In genomic region chr19:58572818-58573657, GRCh38 we compare ENCODE assay signal across 1 cellular context.
TF ChIP-seq lines count a peak whose summit lies in the region.

TSS of gene MZF1 (minus strand) at chr19:58573335. CDS start at chr19:58571389, 1,946 bp downstream.

TF ChIP-seq in K562, 482 proteins besides CTCF, POLR2A, EP300 and RAD21 (continued from another document and continues in another):
- TF ChIP-seq HES1 (IDR thresholded peaks at IDR 0.05; ENCODE audit: low read depth) (no peak), GTF2B (IDR thresholded peaks at IDR 0.05; ENCODE audit: extremely low read depth, insufficient read length) (no peak), POLR2H (tag; IDR thresholded peaks at IDR 0.05; ENCODE audit: low read depth) (no peak), ETS2 (tag; IDR thresholded peaks at IDR 0.05; ENCODE audit: borderline replicate concordance, poor library complexity, severe bottlenecking) (no peak), ZNF347 (CRISPR knock-in tag; IDR thresholded peaks at IDR 0.05; ENCODE audit: low read depth) (no peak), KLF13 (tag; IDR thresholded peaks at IDR 0.05; ENCODE audit: borderline replicate concordance, low read depth) (no peak), SRSF3 (IDR thresholded peaks at IDR 0.05; ENCODE audit: insufficient read depth, low read length) (no peak), RBM22 (IDR thresholded peaks at IDR 0.05; ENCODE audit: low read depth, low read length, poor library complexity, severe bottlenecking) (peak; percentile 100), ZNF311 (CRISPR knock-in tag; IDR thresholded peaks at IDR 0.05) (no peak), ELF1 (tag; IDR thresholded peaks at IDR 0.05) (peak; percentile 86), ZBTB5 (IDR thresholded peaks at IDR 0.05) (no peak), ZNF717 (CRISPR knock-in tag; IDR thresholded peaks at IDR 0.05) (no peak), ZNF280A (IDR thresholded peaks at IDR 0.05; ENCODE audit: low read depth, partially characterized antibody) (no peak), KDM4B (IDR thresholded peaks at IDR 0.05; ENCODE audit: borderline replicate concordance in 2 of 2, low read depth in 1 of 2) (no peak; a peak in 1 of 4 replicates), ZNF512 (tag; IDR thresholded peaks at IDR 0.05) (no peak), IRF9 (tag; IDR thresholded peaks at IDR 0.05) (no peak), NCOA6 (IDR thresholded peaks at IDR 0.05) (no peak), BCOR (IDR thresholded peaks at IDR 0.05) (no peak), NUFIP1 (IDR thresholded peaks at IDR 0.05; ENCODE audit: partially characterized antibody) (no peak), OTX1 (CRISPR knock-in tag; IDR thresholded peaks at IDR 0.05) (peak; percentile 95), ZNF239 (CRISPR knock-in tag; IDR thresholded peaks at IDR 0.05) (no peak), ZKSCAN1 (IDR thresholded peaks at IDR 0.05; ENCODE audit: low read depth, low read length) (no peak; the same call in 1 of the 2 replicates), ELF2 (CRISPR knock-in tag; IDR thresholded peaks at IDR 0.05) (no peak; the same call in 1 of the 2 replicates), TCF15 (CRISPR knock-in tag; IDR thresholded peaks at IDR 0.05) (no peak), KLF1 (tag; IDR thresholded peaks at IDR 0.05) (no peak), MTA3 (IDR thresholded peaks at IDR 0.05; ENCODE audit: borderline replicate concordance) (peak; percentile 88; the same call in 1 of the 2 replicates), MYC (IDR thresholded peaks at IDR 0.05; ENCODE audit: low read depth, low read length) (peak; percentile 83), MYC (CRISPR knock-in tag; IDR thresholded peaks at IDR 0.05; ENCODE audit: borderline replicate concordance, low read depth) (peak; percentile 87), PCBP1 (IDR thresholded peaks at IDR 0.05; ENCODE audit: low read depth, low read length, poor library complexity, severe bottlenecking) (no peak), DIDO1 (tag; IDR thresholded peaks at IDR 0.05; ENCODE audit: low read depth) (peak; percentile 71; the same call in 1 of the 2 replicates), FOS (IDR thresholded peaks at IDR 0.05; ENCODE audit: extremely low read depth, insufficient read length) (peak; percentile 57), NEUROD1 (IDR thresholded peaks at IDR 0.05; ENCODE audit: borderline replicate concordance, low read depth, low read length, partially characterized antibody) (peak; percentile 93), ARID1B (IDR thresholded peaks at IDR 0.05) (peak; percentile 17), ATF2 (CRISPR knock-in tag; IDR thresholded peaks at IDR 0.05) (no peak), MYBL2 (IDR thresholded peaks at IDR 0.05; ENCODE audit: low read depth) (no peak), MYBL2 (CRISPR knock-in tag; IDR thresholded peaks at IDR 0.05; ENCODE audit: borderline replicate concordance) (no peak), RAD51 (IDR thresholded peaks at IDR 0.05; ENCODE audit: borderline replicate concordance, low read depth) (no peak), DEAF1 (CRISPR knock-in tag; IDR thresholded peaks at IDR 0.05) (no peak), MLX (CRISPR knock-in tag; conservative IDR thresholded peaks at IDR 0.05) (0 out of 4 replicates have a peak, but pooled peaks of 1 of the 2 experiments have one; percentile 54), WHSC1 (IDR thresholded peaks at IDR 0.05; ENCODE audit: low read length) (no peak), RBM34 (IDR thresholded peaks at IDR 0.05; ENCODE audit: borderline replicate concordance, insufficient read depth, low read length) (no peak), BDP1 (IDR thresholded peaks at IDR 0.05; ENCODE audit: insufficient read depth, insufficient read length) (no peak), RERE (CRISPR knock-in tag; IDR thresholded peaks at IDR 0.05; ENCODE audit: borderline replicate concordance) (no peak), XRCC5 (IDR thresholded peaks at IDR 0.05; ENCODE audit: low read depth, low read length) (no peak), NELFE (IDR thresholded peaks at IDR 0.05; ENCODE audit: insufficient read depth, insufficient read length) (no peak), LCOR (CRISPR knock-in tag; IDR thresholded peaks at IDR 0.05) (no peak; the same call in 1 of the 2 replicates), ZNF165 (CRISPR knock-in tag; IDR thresholded peaks at IDR 0.05; ENCODE audit: borderline replicate concordance) (no peak), SPI1 (IDR thresholded peaks at IDR 0.05; ENCODE audit: borderline replicate concordance, low read depth, low read length) (peak; percentile 42; the same call in 1 of the 2 replicates), HOXB6 (CRISPR knock-in tag; IDR thresholded peaks at IDR 0.05; ENCODE audit: borderline replicate concordance) (no peak)
